4 cellular contexts compared by ENCODE assay signal in the genomic region with DNA sequence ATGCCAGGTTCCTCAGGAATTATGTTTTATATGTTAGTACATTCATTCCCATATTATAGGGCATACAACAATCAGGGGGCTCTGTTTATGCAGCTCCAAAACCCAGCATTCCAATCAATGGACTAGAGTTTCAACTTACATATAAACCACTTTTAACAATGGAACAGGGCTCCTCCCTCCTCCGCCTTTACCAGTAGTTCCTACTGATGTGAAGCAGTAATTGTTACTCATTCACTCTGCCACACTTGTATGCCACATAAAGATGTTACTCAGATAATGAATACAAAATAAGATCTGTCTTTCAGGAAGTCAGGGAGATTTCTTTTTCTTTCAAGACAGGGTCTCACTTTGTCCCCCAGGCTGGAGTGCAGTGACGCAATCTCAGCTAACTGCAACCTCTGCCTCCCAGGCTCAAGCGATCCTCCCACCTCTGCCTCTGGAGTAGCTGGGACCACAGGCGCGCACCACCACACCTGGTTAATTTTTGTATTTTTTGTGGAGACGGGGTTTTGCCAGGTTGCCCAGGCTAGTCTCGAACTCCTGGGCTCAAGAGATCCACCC.
A peak's percentile ranks its signal among the peaks of the same experiment; 100 is the strongest.
TF ChIP-seq lines count a peak whose summit lies in the region.

No MANE protein-coding gene starts in this region.

TF ChIP-seq in SK-N-SH treated with all-trans-retinoic acid at 6 μM for 48 hours, 23 proteins besides CTCF, POLR2A, EP300 and RAD21:
- no peak for TF ChIP-seq OSR1 (CRISPR knock-in tag; IDR thresholded peaks at IDR 0.05)
- no peak for TF ChIP-seq ZNF8 (CRISPR knock-in tag; IDR thresholded peaks at IDR 0.05)
- TF ChIP-seq, protein P1, sequence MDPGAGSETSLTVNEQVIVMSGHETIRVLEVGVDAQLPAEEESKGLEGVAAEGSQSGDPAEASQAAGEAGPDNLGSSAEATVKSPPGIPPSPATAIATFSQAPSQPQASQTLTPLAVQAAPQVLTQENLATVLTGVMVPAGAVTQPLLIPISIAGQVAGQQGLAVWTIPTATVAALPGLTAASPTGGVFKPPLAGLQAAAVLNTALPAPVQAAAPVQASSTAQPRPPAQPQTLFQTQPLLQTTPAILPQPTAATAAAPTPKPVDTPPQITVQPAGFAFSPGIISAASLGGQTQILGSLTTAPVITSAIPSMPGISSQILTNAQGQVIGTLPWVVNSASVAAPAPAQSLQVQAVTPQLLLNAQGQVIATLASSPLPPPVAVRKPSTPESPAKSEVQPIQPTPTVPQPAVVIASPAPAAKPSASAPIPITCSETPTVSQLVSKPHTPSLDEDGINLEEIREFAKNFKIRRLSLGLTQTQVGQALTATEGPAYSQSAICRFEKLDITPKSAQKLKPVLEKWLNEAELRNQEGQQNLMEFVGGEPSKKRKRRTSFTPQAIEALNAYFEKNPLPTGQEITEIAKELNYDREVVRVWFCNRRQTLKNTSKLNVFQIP (CRISPR knock-in tag; IDR thresholded peaks at IDR 0.05; ENCODE audit: borderline replicate concordance, low read depth), result no peak
- TF ChIP-seq ZNF565 (CRISPR knock-in tag; conservative IDR thresholded peaks at IDR 0.05; ENCODE audit: low read depth), result no peak
- no peak for TF ChIP-seq ISL1 (CRISPR knock-in tag; IDR thresholded peaks at IDR 0.05)
- no peak for TF ChIP-seq PPARA (CRISPR knock-in tag; IDR thresholded peaks at IDR 0.05; ENCODE audit: borderline replicate concordance)
- TF ChIP-seq TCF4 (CRISPR knock-in tag; IDR thresholded peaks at IDR 0.05; ENCODE audit: borderline replicate concordance), result no peak
- no peak for TF ChIP-seq ZNF70 (CRISPR knock-in tag; IDR thresholded peaks at IDR 0.05)
- no peak for TF ChIP-seq ESRRG (CRISPR knock-in tag; IDR thresholded peaks at IDR 0.05)
TF ChIP-seq in SK-N-SH treated with all-trans-retinoic acid at 6 μM for 48 hours: peak in this region for 0.

TF ChIP-seq in SK-N-SH, 30 proteins besides CTCF, POLR2A, EP300 and RAD21 (continues in another document):
- TF ChIP-seq YY1 (IDR thresholded peaks at IDR 0.05; ENCODE audit: low read depth), result no peak
- no peak for TF ChIP-seq SMC3 (IDR thresholded peaks at IDR 0.05; ENCODE audit: low read depth, low read length)
- no peak for TF ChIP-seq ELF1 (IDR thresholded peaks at IDR 0.05)
- TF ChIP-seq JUND (IDR thresholded peaks at IDR 0.05), result no peak
- TF ChIP-seq, protein P2, sequence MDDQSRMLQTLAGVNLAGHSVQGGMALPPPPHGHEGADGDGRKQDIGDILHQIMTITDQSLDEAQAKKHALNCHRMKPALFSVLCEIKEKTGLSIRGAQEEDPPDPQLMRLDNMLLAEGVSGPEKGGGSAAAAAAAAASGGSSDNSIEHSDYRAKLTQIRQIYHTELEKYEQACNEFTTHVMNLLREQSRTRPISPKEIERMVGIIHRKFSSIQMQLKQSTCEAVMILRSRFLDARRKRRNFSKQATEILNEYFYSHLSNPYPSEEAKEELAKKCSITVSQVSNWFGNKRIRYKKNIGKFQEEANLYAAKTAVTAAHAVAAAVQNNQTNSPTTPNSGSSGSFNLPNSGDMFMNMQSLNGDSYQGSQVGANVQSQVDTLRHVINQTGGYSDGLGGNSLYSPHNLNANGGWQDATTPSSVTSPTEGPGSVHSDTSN (IDR thresholded peaks at IDR 0.05), result no peak
- TF ChIP-seq, protein P3, sequence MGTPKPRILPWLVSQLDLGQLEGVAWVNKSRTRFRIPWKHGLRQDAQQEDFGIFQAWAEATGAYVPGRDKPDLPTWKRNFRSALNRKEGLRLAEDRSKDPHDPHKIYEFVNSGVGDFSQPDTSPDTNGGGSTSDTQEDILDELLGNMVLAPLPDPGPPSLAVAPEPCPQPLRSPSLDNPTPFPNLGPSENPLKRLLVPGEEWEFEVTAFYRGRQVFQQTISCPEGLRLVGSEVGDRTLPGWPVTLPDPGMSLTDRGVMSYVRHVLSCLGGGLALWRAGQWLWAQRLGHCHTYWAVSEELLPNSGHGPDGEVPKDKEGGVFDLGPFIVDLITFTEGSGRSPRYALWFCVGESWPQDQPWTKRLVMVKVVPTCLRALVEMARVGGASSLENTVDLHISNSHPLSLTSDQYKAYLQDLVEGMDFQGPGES (IDR thresholded peaks at IDR 0.05; ENCODE audit: low read depth, low read length), result no peak
- TF ChIP-seq, protein P4, sequence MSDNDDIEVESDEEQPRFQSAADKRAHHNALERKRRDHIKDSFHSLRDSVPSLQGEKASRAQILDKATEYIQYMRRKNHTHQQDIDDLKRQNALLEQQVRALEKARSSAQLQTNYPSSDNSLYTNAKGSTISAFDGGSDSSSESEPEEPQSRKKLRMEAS (IDR thresholded peaks at IDR 0.05; ENCODE audit: low read depth), result no peak
- TF ChIP-seq RXRA (IDR thresholded peaks at IDR 0.05; ENCODE audit: borderline replicate concordance, low read depth), result no peak
- no peak for TF ChIP-seq MEF2A (IDR thresholded peaks at IDR 0.05; ENCODE audit: borderline replicate concordance, low read depth)
- no peak for TF ChIP-seq RFX5 (IDR thresholded peaks at IDR 0.05; ENCODE audit: low read length)
- TF ChIP-seq, protein P5, sequence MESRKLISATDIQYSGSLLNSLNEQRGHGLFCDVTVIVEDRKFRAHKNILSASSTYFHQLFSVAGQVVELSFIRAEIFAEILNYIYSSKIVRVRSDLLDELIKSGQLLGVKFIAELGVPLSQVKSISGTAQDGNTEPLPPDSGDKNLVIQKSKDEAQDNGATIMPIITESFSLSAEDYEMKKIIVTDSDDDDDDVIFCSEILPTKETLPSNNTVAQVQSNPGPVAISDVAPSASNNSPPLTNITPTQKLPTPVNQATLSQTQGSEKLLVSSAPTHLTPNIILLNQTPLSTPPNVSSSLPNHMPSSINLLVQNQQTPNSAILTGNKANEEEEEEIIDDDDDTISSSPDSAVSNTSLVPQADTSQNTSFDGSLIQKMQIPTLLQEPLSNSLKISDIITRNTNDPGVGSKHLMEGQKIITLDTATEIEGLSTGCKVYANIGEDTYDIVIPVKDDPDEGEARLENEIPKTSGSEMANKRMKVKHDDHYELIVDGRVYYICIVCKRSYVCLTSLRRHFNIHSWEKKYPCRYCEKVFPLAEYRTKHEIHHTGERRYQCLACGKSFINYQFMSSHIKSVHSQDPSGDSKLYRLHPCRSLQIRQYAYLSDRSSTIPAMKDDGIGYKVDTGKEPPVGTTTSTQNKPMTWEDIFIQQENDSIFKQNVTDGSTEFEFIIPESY (IDR thresholded peaks at IDR 0.05; ENCODE audit: borderline replicate concordance, low read depth), result no peak

TF ChIP-seq in IMR-90, 13 proteins besides CTCF, POLR2A, EP300 and RAD21:
- TF ChIP-seq CEBPB (IDR thresholded peaks at IDR 0.05; ENCODE audit: low read depth, low read length), result 0 out of 2 replicates have a peak, but pooled peaks have one; percentile 48
- no peak for TF ChIP-seq CHD1 (IDR thresholded peaks at IDR 0.05; ENCODE audit: low read depth, low read length)
- no peak for TF ChIP-seq MAZ (IDR thresholded peaks at IDR 0.05; ENCODE audit: borderline replicate concordance, low read depth, low read length)

TF ChIP-seq in WTC11, 78 proteins besides CTCF, POLR2A, EP300 and RAD21:
- TF ChIP-seq JAZF1 (CRISPR knock-in tag; IDR thresholded peaks at IDR 0.05) (no peak), CREB1 (CRISPR knock-in tag; IDR thresholded peaks at IDR 0.05) (no peak), ELF4 (CRISPR knock-in tag; IDR thresholded peaks at IDR 0.05; ENCODE audit: low read depth) (no peak), CREM (CRISPR knock-in tag; IDR thresholded peaks at IDR 0.05) (no peak), HMGA2 (CRISPR knock-in tag; IDR thresholded peaks at IDR 0.05) (no peak), GRHL2 (CRISPR knock-in tag; IDR thresholded peaks at IDR 0.05; ENCODE audit: insufficient replicate concordance, severe bottlenecking) (no peak), MYBL2 (CRISPR knock-in tag; IDR thresholded peaks at IDR 0.05) (no peak), NR1H2 (CRISPR knock-in tag; IDR thresholded peaks at IDR 0.05) (no peak), SMAD4 (CRISPR knock-in tag; IDR thresholded peaks at IDR 0.05) (no peak), GABPB1 (CRISPR knock-in tag; IDR thresholded peaks at IDR 0.05) (no peak)
- TF ChIP-seq, protein P6, sequence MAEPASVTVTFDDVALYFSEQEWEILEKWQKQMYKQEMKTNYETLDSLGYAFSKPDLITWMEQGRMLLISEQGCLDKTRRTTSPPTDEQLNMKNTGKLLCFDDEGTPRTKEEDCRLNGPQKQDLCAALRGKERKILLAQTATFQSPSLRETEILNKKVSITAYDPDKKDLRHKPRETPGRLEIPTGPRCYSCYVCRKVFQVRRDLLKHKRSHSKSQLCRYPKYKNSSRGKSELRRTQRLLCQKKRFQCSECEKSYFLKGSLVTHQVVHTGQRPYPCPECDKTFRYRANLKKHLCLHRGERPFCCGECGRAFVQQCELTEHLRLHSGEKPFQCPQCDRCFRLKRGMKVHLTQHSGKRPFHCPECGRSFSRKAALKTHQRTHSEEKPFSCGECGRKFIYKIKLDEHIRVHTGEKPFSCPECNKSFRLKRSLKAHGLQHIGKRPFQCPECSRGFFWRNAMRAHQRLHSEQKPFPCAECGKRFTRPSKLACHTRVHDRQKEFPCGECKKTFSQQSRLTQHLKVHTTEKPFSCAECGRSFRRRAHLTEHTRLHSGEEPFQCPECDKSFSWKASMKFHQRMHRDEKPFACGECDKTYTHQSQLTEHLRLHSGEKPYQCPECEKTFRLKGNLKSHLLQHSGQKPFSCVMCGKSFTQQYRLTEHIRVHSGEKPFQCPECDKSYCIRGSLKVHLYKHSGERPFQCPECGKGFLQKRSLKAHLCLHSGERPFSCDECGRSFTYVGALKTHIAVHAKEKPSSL (CRISPR knock-in tag; conservative IDR thresholded peaks at IDR 0.05), result no peak
- TF ChIP-seq, protein P7, sequence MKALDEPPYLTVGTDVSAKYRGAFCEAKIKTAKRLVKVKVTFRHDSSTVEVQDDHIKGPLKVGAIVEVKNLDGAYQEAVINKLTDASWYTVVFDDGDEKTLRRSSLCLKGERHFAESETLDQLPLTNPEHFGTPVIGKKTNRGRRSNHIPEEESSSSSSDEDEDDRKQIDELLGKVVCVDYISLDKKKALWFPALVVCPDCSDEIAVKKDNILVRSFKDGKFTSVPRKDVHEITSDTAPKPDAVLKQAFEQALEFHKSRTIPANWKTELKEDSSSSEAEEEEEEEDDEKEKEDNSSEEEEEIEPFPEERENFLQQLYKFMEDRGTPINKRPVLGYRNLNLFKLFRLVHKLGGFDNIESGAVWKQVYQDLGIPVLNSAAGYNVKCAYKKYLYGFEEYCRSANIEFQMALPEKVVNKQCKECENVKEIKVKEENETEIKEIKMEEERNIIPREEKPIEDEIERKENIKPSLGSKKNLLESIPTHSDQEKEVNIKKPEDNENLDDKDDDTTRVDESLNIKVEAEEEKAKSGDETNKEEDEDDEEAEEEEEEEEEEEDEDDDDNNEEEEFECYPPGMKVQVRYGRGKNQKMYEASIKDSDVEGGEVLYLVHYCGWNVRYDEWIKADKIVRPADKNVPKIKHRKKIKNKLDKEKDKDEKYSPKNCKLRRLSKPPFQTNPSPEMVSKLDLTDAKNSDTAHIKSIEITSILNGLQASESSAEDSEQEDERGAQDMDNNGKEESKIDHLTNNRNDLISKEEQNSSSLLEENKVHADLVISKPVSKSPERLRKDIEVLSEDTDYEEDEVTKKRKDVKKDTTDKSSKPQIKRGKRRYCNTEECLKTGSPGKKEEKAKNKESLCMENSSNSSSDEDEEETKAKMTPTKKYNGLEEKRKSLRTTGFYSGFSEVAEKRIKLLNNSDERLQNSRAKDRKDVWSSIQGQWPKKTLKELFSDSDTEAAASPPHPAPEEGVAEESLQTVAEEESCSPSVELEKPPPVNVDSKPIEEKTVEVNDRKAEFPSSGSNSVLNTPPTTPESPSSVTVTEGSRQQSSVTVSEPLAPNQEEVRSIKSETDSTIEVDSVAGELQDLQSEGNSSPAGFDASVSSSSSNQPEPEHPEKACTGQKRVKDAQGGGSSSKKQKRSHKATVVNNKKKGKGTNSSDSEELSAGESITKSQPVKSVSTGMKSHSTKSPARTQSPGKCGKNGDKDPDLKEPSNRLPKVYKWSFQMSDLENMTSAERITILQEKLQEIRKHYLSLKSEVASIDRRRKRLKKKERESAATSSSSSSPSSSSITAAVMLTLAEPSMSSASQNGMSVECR (CRISPR knock-in tag; IDR thresholded peaks at IDR 0.05; ENCODE audit: borderline replicate concordance), result no peak
TF ChIP-seq in WTC11: peak in this region for 0.
